10 cellular contexts compared by ENCODE assay signal in genomic region chr7:30162133-30162532, GRCh38. TPM values are rescaled to one million over a fixed set of nuclear protein-coding genes. Genes with fewer than 3 reads are reported as not detected.
DNase-seq lines count a peak whose midpoint lies in the region; ATAC-seq and TF ChIP-seq lines count a peak whose summit lies in the region.
"Had no signal": no experiment of that assay in that cellular context is flagged by ENCODE, and none has a peak within 500 bp of the region (broad histone marks: within the 10 kb centered on the region; RNA-seq: fewer than 3 reads in every experiment).

No MANE protein-coding gene starts in this region.

- peaks cover 52% of the 10 kb centered on the region for H3K4me1 ChIP-seq in CD8-positive, alpha-beta memory T cell (ENCODE audit: insufficient read depth, low read length)
- H3K4me1 ChIP-seq in Loucy (ENCODE audit: insufficient read depth, low read length, poor library complexity, severe bottlenecking) = peaks cover 61% of the 10 kb centered on the region

- H3K36me3 Mint-ChIP-seq in CD8-positive, alpha-beta memory T cell = no peaks in the 10 kb centered on the region
- no peaks in the 10 kb centered on the region for H3K36me3 Mint-ChIP-seq in activated naive CD8-positive, alpha-beta T cell treated with anti-CD3 and anti-CD28 coated beads, Interleukin-2, amount 50 U/mL, for 24 hours (ENCODE audit: low read depth)
- no peaks in the 10 kb centered on the region for H3K36me3 Mint-ChIP-seq in natural killer cell treated with Interleukin-12 subunit alpha and Interleukin-12 subunit beta and Interleukin-15 and Interleukin-18, amount 100 ng/mL, for 72 hours
- H3K36me3 Mint-ChIP-seq: activated naive CD4-positive, alpha-beta T cell treated with anti-CD3 and anti-CD28 coated beads, Interleukin-2, amount 50 U/mL, for 72 hours had no signal

- H3K9me3 ChIP-seq in CD8-positive, alpha-beta memory T cell (ENCODE audit: low read length) = no peaks in the 10 kb centered on the region
- H3K9me3 ChIP-seq in Loucy (ENCODE audit: insufficient read depth, low read depth, low read length) = no peaks in the 10 kb centered on the region

- H3K27me3 Mint-ChIP-seq in CD8-positive, alpha-beta memory T cell = no peaks in the 10 kb centered on the region
- no peaks in the 10 kb centered on the region for H3K27me3 Mint-ChIP-seq in activated naive CD8-positive, alpha-beta T cell treated with anti-CD3 and anti-CD28 coated beads, Interleukin-2, amount 50 U/mL, for 24 hours
- H3K27me3 Mint-ChIP-seq in natural killer cell treated with Interleukin-12 subunit alpha and Interleukin-12 subunit beta and Interleukin-15 and Interleukin-18, amount 100 ng/mL, for 72 hours = no peaks in the 10 kb centered on the region

- no peaks in the 10 kb centered on the region for H3K36me3 ChIP-seq in CD8-positive, alpha-beta memory T cell (ENCODE audit: insufficient read depth, low read length)
- H3K36me3 ChIP-seq in Loucy (ENCODE audit: insufficient read depth, low read length) = no peaks in the 10 kb centered on the region

- H3K27ac Mint-ChIP-seq in CD8-positive, alpha-beta memory T cell = peak overlapping the region; percentile 58 to 94 (median 82)
- H3K27ac Mint-ChIP-seq in activated naive CD8-positive, alpha-beta T cell treated with anti-CD3 and anti-CD28 coated beads, Interleukin-2, amount 50 U/mL, for 24 hours = peak overlapping the region; percentile 6
- H3K27ac Mint-ChIP-seq in natural killer cell treated with Interleukin-12 subunit alpha and Interleukin-12 subunit beta and Interleukin-15 and Interleukin-18, amount 100 ng/mL, for 72 hours = peak overlapping the region; percentile 94 to 99

- ATAC-seq in activated naive CD8-positive, alpha-beta T cell treated with anti-CD3 and anti-CD28 coated beads, Interleukin-2, amount 50 U/mL, for 24 hours = no peak
- ATAC-seq in natural killer cell treated with Interleukin-12 subunit alpha and Interleukin-12 subunit beta and Interleukin-15 and Interleukin-18, amount 100 ng/mL, for 72 hours = no peak
- no peak for ATAC-seq in left lobe of liver

- no peak for DNase-seq in CD8-positive, alpha-beta memory T cell
- DNase-seq in activated naive CD8-positive, alpha-beta T cell treated with anti-CD3 and anti-CD28 coated beads, Interleukin-2, amount 50 U/mL, for 24 hours = no peak
- no peak for DNase-seq in natural killer cell treated with Interleukin-12 subunit alpha and Interleukin-12 subunit beta and Interleukin-15 and Interleukin-18, amount 100 ng/mL, for 72 hours (ENCODE audit: low spot score)
- no peak for DNase-seq in DMS79 (lab: John Stamatoyannopoulos, UW)
- no peak for DNase-seq in medulla oblongata (ENCODE audit: extremely low spot score)
- DNase-seq in left lobe of liver (ENCODE audit: low spot score) = no peak
- no peak for DNase-seq in activated gamma-delta T cell treated with Interleukin-2 at 50 U/mL for 16 hours
- DNase-seq: islet precursor cell had no signal

- no peaks in the 10 kb centered on the region for H3K79me2 ChIP-seq in Loucy (ENCODE audit: insufficient read depth, low read length)

- no peaks in the 10 kb centered on the region for H4K20me1 ChIP-seq in Loucy (ENCODE audit: insufficient read depth, low read length, poor library complexity, severe bottlenecking)

- H3K4me3 ChIP-seq in CD8-positive, alpha-beta memory T cell (ENCODE audit: low read length) = peak overlapping the region; percentile 38
- peak overlapping the region; percentile 60 for H3K4me3 ChIP-seq in Loucy (ENCODE audit: low read length, poor library complexity, severe bottlenecking)

- H3K4me1 Mint-ChIP-seq in CD8-positive, alpha-beta memory T cell = peaks cover 47 to 61% (median 50%) of the 10 kb centered on the region in 3 donors
- H3K4me1 Mint-ChIP-seq in activated naive CD8-positive, alpha-beta T cell treated with anti-CD3 and anti-CD28 coated beads, Interleukin-2, amount 50 U/mL, for 24 hours = peaks cover 63% of the 10 kb centered on the region
- H3K4me1 Mint-ChIP-seq in natural killer cell treated with Interleukin-12 subunit alpha and Interleukin-12 subunit beta and Interleukin-15 and Interleukin-18, amount 100 ng/mL, for 72 hours (ENCODE audit: low read depth in 2 of 2) = peaks cover 50 to 57% of the 10 kb centered on the region in 2 donors

- no peaks in the 10 kb centered on the region for H3F3A ChIP-seq in Loucy (ENCODE audit: low read depth)

- POLR2A ChIA-PET in CD8-positive, alpha-beta memory T cell (lab: Charles Lee) = interaction anchor here (1.0 to 1.9 kb wide), 2 partner anchors 13 to 28 kb away, joined by 3 to 6 read pairs; partner anchors contain the start of gene MTURN

- peak overlapping the region; percentile 57 for H3K9ac ChIP-seq in Loucy (ENCODE audit: low read depth, low read length, poor library complexity, severe bottlenecking)

- TF ChIP-seq CTCF in Loucy (conservative IDR thresholded peaks at IDR 0.05; ENCODE audit: low read length) = no peak

- H3K27ac ChIP-seq in CD8-positive, alpha-beta memory T cell (ENCODE audit: low read depth, low read length) = peak overlapping the region; percentile 62

- no peaks in the 10 kb centered on the region for H3K27me3 ChIP-seq in CD8-positive, alpha-beta memory T cell (ENCODE audit: insufficient read depth, low read length, poor library complexity, severe bottlenecking)
- H3K27me3 ChIP-seq in Loucy (ENCODE audit: insufficient read depth, low read length, poor library complexity, severe bottlenecking) = no peaks in the 10 kb centered on the region

- peak overlapping the region; percentile 48; the same call in 1 of the 2 replicates for H2AFZ ChIP-seq in Loucy (ENCODE audit: low read length)

- H3K9me3 Mint-ChIP-seq in CD8-positive, alpha-beta memory T cell = no peaks in the 10 kb centered on the region
- no peaks in the 10 kb centered on the region for H3K9me3 Mint-ChIP-seq in activated naive CD8-positive, alpha-beta T cell treated with anti-CD3 and anti-CD28 coated beads, Interleukin-2, amount 50 U/mL, for 24 hours
- no peaks in the 10 kb centered on the region for H3K9me3 Mint-ChIP-seq in natural killer cell treated with Interleukin-12 subunit alpha and Interleukin-12 subunit beta and Interleukin-15 and Interleukin-18, amount 100 ng/mL, for 72 hours
- H3K9me3 Mint-ChIP-seq: activated naive CD4-positive, alpha-beta T cell treated with anti-CD3 and anti-CD28 coated beads, Interleukin-2, amount 50 U/mL, for 72 hours had no signal

- H3K4me3 Mint-ChIP-seq in CD8-positive, alpha-beta memory T cell = peak overlapping the region; percentile 65 to 92 (median 80)
- H3K4me3 Mint-ChIP-seq in activated naive CD8-positive, alpha-beta T cell treated with anti-CD3 and anti-CD28 coated beads, Interleukin-2, amount 50 U/mL, for 24 hours = peak overlapping the region; percentile 38
- peak overlapping the region; percentile 98 for H3K4me3 Mint-ChIP-seq in natural killer cell treated with Interleukin-12 subunit alpha and Interleukin-12 subunit beta and Interleukin-15 and Interleukin-18, amount 100 ng/mL, for 72 hours

- CTCF ChIA-PET in CD8-positive, alpha-beta memory T cell (lab: Charles Lee) = interaction anchor here (0.7 to 1.0 kb wide), 2 partner anchors 13 to 90 kb away, joined by 3 to 5 read pairs; no protein-coding TSS in a partner anchor

- peak overlapping the region; percentile 77 for H3K4me2 ChIP-seq in Loucy (ENCODE audit: low read depth, low read length, poor library complexity, severe bottlenecking)

- H3K9me2 ChIP-seq in Loucy (replicated peaks; ENCODE audit: low read depth, low read length) = no peaks in the 10 kb centered on the region

RNA-seq across cellular contexts. Expression of gene MTURN, which starts 27.3 kb away (rescaled TPM):
- total RNA-seq in CD8-positive, alpha-beta memory T cell = 1 to 10 TPM; 4.9 to 6.2 TPM
- polyA plus RNA-seq in CD8-positive, alpha-beta memory T cell = 4.9 TPM
- 10 to 100 TPM in 1 of 2 donors, 1 to 10 TPM in 1; 3.6 to 10.2 TPM for total RNA-seq in natural killer cell treated with Interleukin-12 subunit alpha and Interleukin-12 subunit beta and Interleukin-15 and Interleukin-18, amount 100 ng/mL, for 72 hours
- 2.8 TPM for total RNA-seq in left lobe of liver

Comparison
In these comparisons a context has a peak if more than half of its experiments do, and no peak if none do; other contexts are left out.
1. H3K27ac Mint-ChIP-seq: peak in every context shown above with its lines; median percentile 96 in natural killer cell treated with Interleukin-12 subunit alpha and Interleukin-12 subunit beta and Interleukin-15 and Interleukin-18, amount 100 ng/mL, for 72 hours; 82 in CD8-positive, alpha-beta memory T cell; 6 in activated naive CD8-positive, alpha-beta T cell treated with anti-CD3 and anti-CD28 coated beads, Interleukin-2, amount 50 U/mL, for 24 hours.
2. H3K4me3 Mint-ChIP-seq: peak in every context shown above with its lines; median percentile 98 in natural killer cell treated with Interleukin-12 subunit alpha and Interleukin-12 subunit beta and Interleukin-15 and Interleukin-18, amount 100 ng/mL, for 72 hours; 80 in CD8-positive, alpha-beta memory T cell; 38 in activated naive CD8-positive, alpha-beta T cell treated with anti-CD3 and anti-CD28 coated beads, Interleukin-2, amount 50 U/mL, for 24 hours.